ENCODE assay signal across 15 cellular contexts in the genomic region with DNA sequence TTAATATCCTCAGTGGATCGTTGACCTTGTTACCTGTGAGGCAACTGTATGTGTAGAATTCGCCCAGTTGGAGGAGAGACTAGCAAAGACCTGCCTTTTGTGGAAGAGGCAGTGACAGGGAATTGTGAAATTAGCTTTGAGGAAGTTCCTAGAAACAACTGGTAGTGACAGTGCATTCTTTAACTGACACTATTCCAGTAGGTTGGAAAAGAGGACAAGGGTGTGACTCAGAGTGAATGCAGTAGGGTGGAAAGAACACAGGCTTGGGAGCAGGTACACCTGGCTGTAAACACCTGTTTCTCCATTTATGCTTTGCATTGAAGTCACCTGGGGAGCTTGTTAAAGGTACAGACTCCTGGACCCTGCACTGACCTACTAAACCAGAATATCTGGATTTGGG.
DNase-seq lines count a peak whose midpoint lies in the region; ATAC-seq and TF ChIP-seq lines count a peak whose summit lies in the region.
"Had no signal": no experiment of that assay in that cellular context is flagged by ENCODE, and none has a peak within 500 bp of the region (broad histone marks: within the 10 kb centered on the region; RNA-seq: fewer than 3 reads in every experiment).

No MANE protein-coding gene starts in this region.

- BruUV-seq in MCF 10A (replicated peaks; lab: Mats Ljungman, UMichigan), result no TSS peak

- H3K27me3 ChIP-seq in breast epithelium (peaks cover 0 to 32% of the 10 kb centered on the region in 2 donors), iPS-20b (ENCODE audit: insufficient read depth, low read length) (peaks cover 64% of the 10 kb centered on the region), upper lobe of right lung (no peaks in the 10 kb centered on the region)
- H3K27me3 ChIP-seq: dorsolateral prefrontal cortex had no signal

- POLR2A ChIA-PET in MCF 10A (lab: Yijun Ruan, JAX), result no interaction called here

- H3K27me3 Mint-ChIP-seq in MCF 10A (ENCODE audit: insufficient read depth, unreplicated experiment), result peaks cover 84% of the 10 kb centered on the region

- no peak overlapping the region for H3K27ac Mint-ChIP-seq in MCF 10A (ENCODE audit: low read depth, unreplicated experiment)
- H3K27ac Mint-ChIP-seq: T-helper 17 cell had no signal

- TF ChIP-seq CTCF in MCF 10A (IDR thresholded peaks at IDR 0.05; ENCODE audit: unreplicated experiment) (no peak), breast epithelium (IDR thresholded peaks at IDR 0.05) (no peak), upper lobe of right lung (IDR thresholded peaks at IDR 0.05) (no peak), GM20000 (IDR thresholded peaks at IDR 0.05; ENCODE audit: extremely low read depth, missing control alignments) (no peak)

- H3K9me3 ChIP-seq in breast epithelium, result no peaks in the 10 kb centered on the region
- H3K9me3 ChIP-seq in iPS-20b (ENCODE audit: insufficient read depth, low read depth, low read length), result no peaks in the 10 kb centered on the region
- no peaks in the 10 kb centered on the region for H3K9me3 ChIP-seq in upper lobe of right lung

- DNase-seq in MCF 10A (ENCODE audit: unreplicated experiment) (peak; percentile 46), breast epithelium (ENCODE audit: low spot score in 2 of 2) (no peak), NOMO-1 treated with dmso at 0.1 percent for 144 hours (lab: John Stamatoyannopoulos, UW; ENCODE audit: unreplicated experiment) (peak; percentile 16), upper lobe of right lung (no peak), GM20000 (ENCODE audit: low spot score) (no peak), islet precursor cell (no peak)
- DNase-seq: activated CD4-positive, alpha-beta T cell treated with anti-CD3 and anti-CD28 coated beads, Interleukin-2, amount 50 U/mL, for 1 hour; anterior cingulate cortex; dorsolateral prefrontal cortex; KG1; stimulated activated CD4-positive, alpha-beta T cell treated with anti-CD3 and anti-CD28 coated beads, Interleukin-1b, Interleukin-23, amount 100 ng/mL, for 48 hours; T-helper 17 cell had no signal

- no peaks in the 10 kb centered on the region for H3K36me3 Mint-ChIP-seq in MCF 10A (ENCODE audit: insufficient read depth, unreplicated experiment)

- H3K27ac ChIP-seq in breast epithelium (no peak overlapping the region), iPS-20b (ENCODE audit: low read length) (no peak overlapping the region), upper lobe of right lung (no peak overlapping the region)
- H3K27ac ChIP-seq: PC-9 had no signal

- H3K4me1 ChIP-seq in breast epithelium, result no peaks in the 10 kb centered on the region
- H3K4me1 ChIP-seq in iPS-20b (ENCODE audit: insufficient read depth, low read length), result peaks cover 12% of the 10 kb centered on the region; the same call in 1 of the 2 replicates
- peaks cover 16% of the 10 kb centered on the region for H3K4me1 ChIP-seq in upper lobe of right lung

- H3K4me1 Mint-ChIP-seq in MCF 10A (ENCODE audit: insufficient read depth, unreplicated experiment), result no peaks in the 10 kb centered on the region

- no peak overlapping the region for H3K4me3 Mint-ChIP-seq in MCF 10A (ENCODE audit: unreplicated experiment)

- CTCF ChIA-PET in MCF 10A (lab: Yijun Ruan, JAX), result interaction anchor here (0.6 to 1.2 kb wide), 2 partner anchors 101 to 325 kb away, joined by 3 to 5 read pairs; no protein-coding TSS in a partner anchor

- no peaks in the 10 kb centered on the region for H3K9me3 Mint-ChIP-seq in MCF 10A (ENCODE audit: unreplicated experiment)

- no peak overlapping the region for H3K9ac ChIP-seq in iPS-20b (ENCODE audit: low read depth, low read length)

- peak; percentile 59 for ATAC-seq in upper lobe of right lung
- ATAC-seq in HG03354 (IDR thresholded peaks at IDR 0.05; ENCODE audit: poor library complexity, severe bottlenecking, unreplicated experiment), result no peak
- ATAC-seq: T-helper 17 cell had no signal

- intact Hi-C loops in MCF 10A (cut with micrococcal nuclease) (no loop called here), breast epithelium (cut with DNase I; ENCODE audit: low total_unique reads) (no loop called here), upper lobe of right lung (cut with DNase I) (no loop called here)

- H3K4me3 ChIP-seq in breast epithelium, result no peak overlapping the region
- H3K4me3 ChIP-seq in iPS-20b (ENCODE audit: low read length), result 0 out of 2 replicates have a peak overlapping the region, but pooled peaks have one; percentile 84
- no peak overlapping the region for H3K4me3 ChIP-seq in upper lobe of right lung
- H3K4me3 ChIP-seq: PC-9 had no signal

- TF ChIP-seq POLR2A in breast epithelium (IDR thresholded peaks at IDR 0.05), result no peak

- no peaks in the 10 kb centered on the region for H3K36me3 ChIP-seq in breast epithelium
- no peaks in the 10 kb centered on the region for H3K36me3 ChIP-seq in iPS-20b (ENCODE audit: insufficient read depth, low read depth, low read length)
- H3K36me3 ChIP-seq in upper lobe of right lung, result no peaks in the 10 kb centered on the region

Comparison
In these comparisons a context has a peak if more than half of its experiments do, and no peak if none do; other contexts are left out.
1. DNase-seq: peak in MCF 10A (single experiment) and NOMO-1 treated with dmso at 0.1 percent for 144 hours (single experiment); none in breast epithelium (0 of 2), upper lobe of right lung (single experiment), GM20000 (single experiment) and islet precursor cell (single experiment).